1 cellular context compared by ENCODE assay signal in genomic region chr10:6275022-6275997, GRCh38.
A peak's percentile ranks its signal among the peaks of the same experiment; 100 is the strongest.
TF ChIP-seq lines count a peak whose summit lies in the region.

No MANE protein-coding gene starts in this region.

TF ChIP-seq in GM12878, 131 proteins besides CTCF, POLR2A, EP300 and RAD21 (continued from another document and continues in another):
- TF ChIP-seq IRF5 (IDR thresholded peaks at IDR 0.05; ENCODE audit: borderline replicate concordance) (no peak), YY1 (IDR thresholded peaks at IDR 0.05; ENCODE audit: low read depth, low read length) (peak; percentile 93), NBN (IDR thresholded peaks at IDR 0.05) (peak; percentile 72; the same call in 1 of the 2 replicates), USF1 (IDR thresholded peaks at IDR 0.05; ENCODE audit: borderline replicate concordance, extremely low read length, insufficient read depth, low read depth, low read length) (no peak), DPF2 (IDR thresholded peaks at IDR 0.05) (peak; percentile 84), CBX5 (IDR thresholded peaks at IDR 0.05; ENCODE audit: low read depth) (peak; percentile 89), CHD1 (IDR thresholded peaks at IDR 0.05; ENCODE audit: low read depth, low read length) (no peak), CHD2 (IDR thresholded peaks at IDR 0.05; ENCODE audit: borderline replicate concordance, low read depth, low read length) (peak; percentile 53; the same call in 1 of the 2 replicates), CREM (IDR thresholded peaks at IDR 0.05; ENCODE audit: low read depth) (peak; percentile 79), GATAD2B (conservative IDR thresholded peaks at IDR 0.05; ENCODE audit: low read depth) (peak; percentile 91), SPI1 (IDR thresholded peaks at IDR 0.05; ENCODE audit: borderline replicate concordance, insufficient read depth, low read depth, low read length) (peak; percentile 61; the same call in 1 of the 2 replicates), LARP7 (IDR thresholded peaks at IDR 0.05) (peak; percentile 79; the same call in 1 of the 2 replicates), SMARCA5 (IDR thresholded peaks at IDR 0.05) (peak; percentile 48; the same call in 1 of the 2 replicates), EED (IDR thresholded peaks at IDR 0.05; ENCODE audit: low read depth) (peak; percentile 83), ZNF207 (IDR thresholded peaks at IDR 0.05; ENCODE audit: borderline replicate concordance) (no peak), MAX (IDR thresholded peaks at IDR 0.05; ENCODE audit: low read depth, low read length) (peak; percentile 72; the same call in 1 of the 2 replicates), BMI1 (IDR thresholded peaks at IDR 0.05; ENCODE audit: borderline replicate concordance) (peak; percentile 96), CBFB (IDR thresholded peaks at IDR 0.05; ENCODE audit: low read depth) (peak; percentile 34; the same call in 1 of the 2 replicates), GABPA (IDR thresholded peaks at IDR 0.05; ENCODE audit: low read depth) (peak; percentile 86), PRDM15 (CRISPR knock-in tag; IDR thresholded peaks at IDR 0.05) (0 out of 2 replicates have a peak, but pooled peaks have one; percentile 15), PAX5 (IDR thresholded peaks at IDR 0.05; ENCODE audit: borderline replicate concordance, low read depth, low read length) (peak; percentile 29; the same call in 1 of the 2 replicates), YBX1 (IDR thresholded peaks at IDR 0.05) (no peak), HDAC2 (IDR thresholded peaks at IDR 0.05) (no peak), TARDBP (IDR thresholded peaks at IDR 0.05; ENCODE audit: borderline replicate concordance) (peak; percentile 69; the same call in 1 of the 2 replicates), IKZF2 (IDR thresholded peaks at IDR 0.05) (peak; percentile 89 to 91), E4F1 (IDR thresholded peaks at IDR 0.05; ENCODE audit: borderline replicate concordance, partially characterized antibody) (peak; percentile 40), NKRF (conservative IDR thresholded peaks at IDR 0.05) (0 out of 2 replicates have a peak, but pooled peaks have one; percentile 36), CUX1 (IDR thresholded peaks at IDR 0.05; ENCODE audit: insufficient replicate concordance, low read depth, low read length) (peak; percentile 82), JUND (IDR thresholded peaks at IDR 0.05; ENCODE audit: low read depth, low read length) (0 out of 2 replicates have a peak, but pooled peaks have one; percentile 32), E2F4 (IDR thresholded peaks at IDR 0.05; ENCODE audit: low read depth, low read length) (no peak), POU2F2 (IDR thresholded peaks at IDR 0.05; ENCODE audit: borderline replicate concordance, low read depth, low read length) (no peak), SIX5 (IDR thresholded peaks at IDR 0.05; ENCODE audit: low read depth, low read length, severe bottlenecking) (no peak), NR2F1 (conservative IDR thresholded peaks at IDR 0.05) (peak; percentile 89), ATF2 (IDR thresholded peaks at IDR 0.05; ENCODE audit: low read length) (peak; percentile 85), WRNIP1 (IDR thresholded peaks at IDR 0.05; ENCODE audit: borderline replicate concordance, low read depth, low read length) (no peak), BHLHE40 (IDR thresholded peaks at IDR 0.05; ENCODE audit: borderline replicate concordance in 1 of 2, low read depth in 2 of 2, low read length in 1 of 2) (peak; percentile 78 to 93), ZZZ3 (IDR thresholded peaks at IDR 0.05; ENCODE audit: control insufficient read depth, insufficient read length, low read depth) (no peak), RELB (IDR thresholded peaks at IDR 0.05; ENCODE audit: low read depth) (peak; percentile 78), KAT2A (conservative IDR thresholded peaks at IDR 0.05; ENCODE audit: control insufficient read depth, low read depth, low read length) (no peak), ATF7 (IDR thresholded peaks at IDR 0.05; ENCODE audit: low read depth) (peak; percentile 94)
